Comparison of ENCODE assay signal across 9 cellular contexts in genomic region chr16:24609417-24609739, GRCh38.
A peak's percentile ranks its signal among the peaks of the same experiment; 100 is the strongest.
DNase-seq lines count a peak whose midpoint lies in the region; ATAC-seq, FAIRE-seq and TF ChIP-seq lines count a peak whose summit lies in the region.
"Had no signal": no experiment of that assay in that cellular context is flagged by ENCODE, and none has a peak within 500 bp of the region (broad histone marks: within the 10 kb centered on the region; RNA-seq: fewer than 3 reads in every experiment).

No MANE protein-coding gene starts in this region.

- FAIRE-seq in H54 (lab: Jason Lieb, UNC), result no peak

- BruUV-seq in mammary epithelial cell (replicated peaks; lab: Mats Ljungman, UMichigan), result no TSS peak

- H3K4me3 ChIP-seq in mammary epithelial cell (replicated peaks in 1 of 3; ENCODE audit: insufficient read depth in 1 of 3, low read depth in 2 of 3, low read length in 3 of 3) (no peak overlapping the region), breast epithelium (peak overlapping the region in 1 of 3 donors; percentile 63), left lung (no peak overlapping the region), suprapubic skin (peak overlapping the region; percentile 28)

- H3K79me2 ChIP-seq in mammary epithelial cell (ENCODE audit: insufficient read depth, low read length), result no peaks in the 10 kb centered on the region

- dilution Hi-C loops in mammary epithelial cell (cut with HindIII; ENCODE audit: low sequenced_read_pairs), result no loop called here

- H3K27me3 ChIP-seq in mammary epithelial cell (ENCODE audit: insufficient read depth, low read length) (no peaks in the 10 kb centered on the region), breast epithelium (peaks cover 0 to 6% of the 10 kb centered on the region in 2 donors), left lung (peaks cover 4 to 59% of the 10 kb centered on the region in 2 donors), suprapubic skin (peaks cover 33% of the 10 kb centered on the region)
- H3K27me3 ChIP-seq: Peyer's patch had no signal

- TF ChIP-seq POLR2A in breast epithelium (IDR thresholded peaks at IDR 0.05) (no peak), suprapubic skin (IDR thresholded peaks at IDR 0.05) (no peak), H54 (IDR thresholded peaks at IDR 0.05; ENCODE audit: low read depth, low read length) (no peak)

- no peaks in the 10 kb centered on the region for H4K20me1 ChIP-seq in mammary epithelial cell (ENCODE audit: insufficient read depth, low read length)

- 49% methylated on average over 3 of the region's 4 CpGs for WGBS in mammary epithelial cell (ENCODE audit: low coverage, missing lambda C conversion rate)
- WGBS in suprapubic skin, result 40% methylated on average over 4 of the region's 4 CpGs

- H3K9me3 Mint-ChIP-seq in activated naive CD8-positive, alpha-beta T cell treated with anti-CD3 and anti-CD28 coated beads for 36 hours, result no peaks in the 10 kb centered on the region

- H3K4me2 ChIP-seq in mammary epithelial cell (ENCODE audit: insufficient read depth, low read depth, low read length), result no peak overlapping the region

- peaks cover 5% of the 10 kb centered on the region for H3K4me1 ChIP-seq in mammary epithelial cell (ENCODE audit: insufficient read depth, low read length)
- no peaks in the 10 kb centered on the region for H3K4me1 ChIP-seq in breast epithelium
- peaks cover 0 to 2% of the 10 kb centered on the region in 2 donors for H3K4me1 ChIP-seq in left lung
- H3K4me1 ChIP-seq in suprapubic skin, result peaks cover 13% of the 10 kb centered on the region
- H3K4me1 ChIP-seq: Peyer's patch had no signal

- CTCF ChIA-PET in mammary epithelial cell (lab: Charles Lee; ENCODE audit: low non-redundant PET), result interaction anchor here (0.6 kb wide), 1 partner anchor 526 kb away, joined by 6 read pairs; no protein-coding TSS in a partner anchor

- H3K4me3 Mint-ChIP-seq in activated naive CD8-positive, alpha-beta T cell treated with anti-CD3 and anti-CD28 coated beads for 36 hours, result peak overlapping the region; percentile 55

- peaks cover 13% of the 10 kb centered on the region for H3K4me1 Mint-ChIP-seq in activated naive CD8-positive, alpha-beta T cell treated with anti-CD3 and anti-CD28 coated beads for 36 hours

- TF ChIP-seq CTCF in mammary epithelial cell (conservative IDR thresholded peaks at IDR 0.05 in 1 of 2, IDR thresholded peaks at IDR 0.05 in 1 of 2; ENCODE audit: extremely low read depth in 1 of 2, insufficient read depth in 1 of 2, low read depth in 1 of 2, low read length in 2 of 2) (no peak), breast epithelium (IDR thresholded peaks at IDR 0.05) (no peak), left lung (IDR thresholded peaks at IDR 0.05) (no peak), suprapubic skin (IDR thresholded peaks at IDR 0.05) (no peak)

- H2AFZ ChIP-seq in mammary epithelial cell (ENCODE audit: low read depth, low read length), result peak overlapping the region; percentile 78

- DNase-seq in mammary epithelial cell (no peak), breast epithelium (ENCODE audit: low spot score in 2 of 2) (no peak), left lung (no peak), suprapubic skin (ENCODE audit: low spot score in 2 of 2) (no peak), DMS79 (lab: John Stamatoyannopoulos, UW) (no peak), H54 (ENCODE audit: insufficient read length, low spot score) (no peak), NCI-H774 (lab: John Stamatoyannopoulos, UW) (no peak)
- DNase-seq in activated naive CD8-positive, alpha-beta T cell treated with anti-CD3 and anti-CD28 coated beads for 36 hours, result no peak

- no peak overlapping the region for H3K27ac ChIP-seq in mammary epithelial cell (ENCODE audit: insufficient read depth, low read depth, low read length)
- no peak overlapping the region for H3K27ac ChIP-seq in breast epithelium
- H3K27ac ChIP-seq in left lung, result no peak overlapping the region
- no peak overlapping the region for H3K27ac ChIP-seq in suprapubic skin
- H3K27ac ChIP-seq: Peyer's patch had no signal

- H3K36me3 Mint-ChIP-seq in activated naive CD8-positive, alpha-beta T cell treated with anti-CD3 and anti-CD28 coated beads for 36 hours, result no peaks in the 10 kb centered on the region

- no peak overlapping the region for H3K27ac Mint-ChIP-seq in activated naive CD8-positive, alpha-beta T cell treated with anti-CD3 and anti-CD28 coated beads for 36 hours

- intact Hi-C loops in mammary epithelial cell (cut with micrococcal nuclease), result no loop called here
- intact Hi-C loops in breast epithelium (cut with DNase I; ENCODE audit: low total_unique reads), result no loop called here
- intact Hi-C loops in left lung (cut with DNase I), result no loop called here

- peaks cover 65% of the 10 kb centered on the region for H3K27me3 Mint-ChIP-seq in activated naive CD8-positive, alpha-beta T cell treated with anti-CD3 and anti-CD28 coated beads for 36 hours

- no peak for TF ChIP-seq EP300 in suprapubic skin (IDR thresholded peaks at IDR 0.05)

- H3K9me3 ChIP-seq in mammary epithelial cell (replicated peaks; ENCODE audit: insufficient read depth, low read length) (no peaks in the 10 kb centered on the region), breast epithelium (peaks cover 0 to 3% of the 10 kb centered on the region in 2 donors), left lung (no peaks in the 10 kb centered on the region), suprapubic skin (no peaks in the 10 kb centered on the region)
- H3K9me3 ChIP-seq: Peyer's patch had no signal

- in situ Hi-C loops in mammary epithelial cell (cut with MboI; ENCODE audit: low sequenced_read_pairs in 2 of 2), result no loop called here

- H3K36me3 ChIP-seq in mammary epithelial cell (ENCODE audit: insufficient read depth, low read length) (no peaks in the 10 kb centered on the region), breast epithelium (no peaks in the 10 kb centered on the region), left lung (no peaks in the 10 kb centered on the region), suprapubic skin (no peaks in the 10 kb centered on the region)
- H3K36me3 ChIP-seq: Peyer's patch had no signal

- no peak overlapping the region for H3K9ac ChIP-seq in mammary epithelial cell (ENCODE audit: insufficient read depth, low read length)

- ATAC-seq in left lung, result peak; percentile 25
